1 cellular context compared by ENCODE assay signal in the genomic region with DNA sequence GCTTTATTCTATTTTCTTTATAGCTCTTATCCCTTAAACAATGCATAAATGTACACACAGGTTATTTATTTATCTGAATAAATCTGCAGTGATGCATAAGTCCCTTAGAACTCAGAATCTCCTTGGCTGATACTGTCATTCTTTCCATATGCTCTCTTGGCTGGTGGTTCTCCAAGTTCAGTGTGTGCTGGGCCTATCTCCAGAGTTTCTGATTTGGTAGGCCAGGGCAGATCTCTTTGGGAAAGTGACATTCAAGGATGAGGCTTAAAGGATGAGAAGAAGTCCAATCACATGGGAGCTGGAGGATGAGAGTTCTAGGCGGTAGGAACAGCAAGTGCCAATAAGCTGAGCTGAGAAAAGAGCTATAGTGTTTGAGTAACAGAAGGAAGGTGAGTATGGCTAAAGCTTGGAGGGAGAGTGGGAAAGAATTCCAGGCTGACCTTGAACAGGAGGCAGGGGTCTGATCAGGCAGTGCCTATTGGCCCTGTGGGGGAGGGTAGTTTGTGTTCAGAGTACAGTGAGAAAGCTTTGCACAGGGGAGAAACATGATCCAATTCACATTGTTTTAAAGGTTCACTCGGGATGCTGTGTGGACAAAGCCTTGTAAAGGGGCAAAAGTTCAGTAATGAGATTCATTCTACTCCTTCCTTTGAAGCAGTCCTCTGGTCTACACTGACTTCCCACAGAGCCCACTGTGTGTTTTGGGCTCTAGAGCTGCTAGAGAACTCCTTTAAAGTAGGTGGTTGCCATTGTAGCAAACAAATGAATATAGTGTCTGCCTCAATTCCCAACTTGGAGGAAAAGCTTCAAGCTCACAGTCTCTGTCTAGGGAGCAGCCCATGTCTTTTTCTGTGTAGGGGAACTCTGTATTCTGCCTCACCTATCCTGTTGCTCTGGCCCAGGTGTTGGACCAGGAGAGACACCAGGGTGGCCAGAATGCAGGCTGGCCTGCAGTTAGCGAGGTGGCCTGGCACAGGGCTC.
TF ChIP-seq lines count a peak whose summit lies in the region.

No MANE protein-coding gene starts in this region.

TF ChIP-seq in HepG2, 621 proteins besides CTCF, POLR2A, EP300 and RAD21 (continued from another document and continues in another):
- TF ChIP-seq ZNF234 (CRISPR knock-in tag; conservative IDR thresholded peaks at IDR 0.05): no peak
- TF ChIP-seq MEF2D (CRISPR knock-in tag; IDR thresholded peaks at IDR 0.05): peak; percentile 88
- TF ChIP-seq, protein P1, sequence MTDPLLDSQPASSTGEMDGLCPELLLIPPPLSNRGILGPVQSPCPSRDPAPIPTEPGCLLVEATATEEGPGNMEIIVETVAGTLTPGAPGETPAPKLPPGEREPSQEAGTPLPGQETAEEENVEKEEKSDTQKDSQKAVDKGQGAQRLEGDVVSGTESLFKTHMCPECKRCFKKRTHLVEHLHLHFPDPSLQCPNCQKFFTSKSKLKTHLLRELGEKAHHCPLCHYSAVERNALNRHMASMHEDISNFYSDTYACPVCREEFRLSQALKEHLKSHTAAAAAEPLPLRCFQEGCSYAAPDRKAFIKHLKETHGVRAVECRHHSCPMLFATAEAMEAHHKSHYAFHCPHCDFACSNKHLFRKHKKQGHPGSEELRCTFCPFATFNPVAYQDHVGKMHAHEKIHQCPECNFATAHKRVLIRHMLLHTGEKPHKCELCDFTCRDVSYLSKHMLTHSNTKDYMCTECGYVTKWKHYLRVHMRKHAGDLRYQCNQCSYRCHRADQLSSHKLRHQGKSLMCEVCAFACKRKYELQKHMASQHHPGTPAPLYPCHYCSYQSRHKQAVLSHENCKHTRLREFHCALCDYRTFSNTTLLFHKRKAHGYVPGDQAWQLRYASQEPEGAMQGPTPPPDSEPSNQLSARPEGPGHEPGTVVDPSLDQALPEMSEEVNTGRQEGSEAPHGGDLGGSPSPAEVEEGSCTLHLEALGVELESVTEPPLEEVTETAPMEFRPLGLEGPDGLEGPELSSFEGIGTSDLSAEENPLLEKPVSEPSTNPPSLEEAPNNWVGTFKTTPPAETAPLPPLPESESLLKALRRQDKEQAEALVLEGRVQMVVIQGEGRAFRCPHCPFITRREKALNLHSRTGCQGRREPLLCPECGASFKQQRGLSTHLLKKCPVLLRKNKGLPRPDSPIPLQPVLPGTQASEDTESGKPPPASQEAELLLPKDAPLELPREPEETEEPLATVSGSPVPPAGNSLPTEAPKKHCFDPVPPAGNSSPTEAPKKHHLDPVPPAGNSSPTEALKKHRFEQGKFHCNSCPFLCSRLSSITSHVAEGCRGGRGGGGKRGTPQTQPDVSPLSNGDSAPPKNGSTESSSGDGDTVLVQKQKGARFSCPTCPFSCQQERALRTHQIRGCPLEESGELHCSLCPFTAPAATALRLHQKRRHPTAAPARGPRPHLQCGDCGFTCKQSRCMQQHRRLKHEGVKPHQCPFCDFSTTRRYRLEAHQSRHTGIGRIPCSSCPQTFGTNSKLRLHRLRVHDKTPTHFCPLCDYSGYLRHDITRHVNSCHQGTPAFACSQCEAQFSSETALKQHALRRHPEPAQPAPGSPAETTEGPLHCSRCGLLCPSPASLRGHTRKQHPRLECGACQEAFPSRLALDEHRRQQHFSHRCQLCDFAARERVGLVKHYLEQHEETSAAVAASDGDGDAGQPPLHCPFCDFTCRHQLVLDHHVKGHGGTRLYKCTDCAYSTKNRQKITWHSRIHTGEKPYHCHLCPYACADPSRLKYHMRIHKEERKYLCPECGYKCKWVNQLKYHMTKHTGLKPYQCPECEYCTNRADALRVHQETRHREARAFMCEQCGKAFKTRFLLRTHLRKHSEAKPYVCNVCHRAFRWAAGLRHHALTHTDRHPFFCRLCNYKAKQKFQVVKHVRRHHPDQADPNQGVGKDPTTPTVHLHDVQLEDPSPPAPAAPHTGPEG (CRISPR knock-in tag; IDR thresholded peaks at IDR 0.05): no peak
- no peak for TF ChIP-seq RARG (CRISPR knock-in tag; IDR thresholded peaks at IDR 0.05; ENCODE audit: low read depth)
- TF ChIP-seq FIP1L1 (IDR thresholded peaks at IDR 0.05; ENCODE audit: borderline replicate concordance, insufficient read depth, low read depth, low read length): no peak
- no peak for TF ChIP-seq ZNF550 (CRISPR knock-in tag; IDR thresholded peaks at IDR 0.05; ENCODE audit: borderline replicate concordance)
- no peak for TF ChIP-seq HNRNPK (IDR thresholded peaks at IDR 0.05; ENCODE audit: low read depth, low read length, poor library complexity, severe bottlenecking)
- no peak for TF ChIP-seq FLYWCH1 (CRISPR knock-in tag; IDR thresholded peaks at IDR 0.05)
- peak; percentile 62; the same call in 1 of the 2 replicates for TF ChIP-seq ZFP37 (CRISPR knock-in tag; IDR thresholded peaks at IDR 0.05; ENCODE audit: borderline replicate concordance)
- TF ChIP-seq, protein P2, sequence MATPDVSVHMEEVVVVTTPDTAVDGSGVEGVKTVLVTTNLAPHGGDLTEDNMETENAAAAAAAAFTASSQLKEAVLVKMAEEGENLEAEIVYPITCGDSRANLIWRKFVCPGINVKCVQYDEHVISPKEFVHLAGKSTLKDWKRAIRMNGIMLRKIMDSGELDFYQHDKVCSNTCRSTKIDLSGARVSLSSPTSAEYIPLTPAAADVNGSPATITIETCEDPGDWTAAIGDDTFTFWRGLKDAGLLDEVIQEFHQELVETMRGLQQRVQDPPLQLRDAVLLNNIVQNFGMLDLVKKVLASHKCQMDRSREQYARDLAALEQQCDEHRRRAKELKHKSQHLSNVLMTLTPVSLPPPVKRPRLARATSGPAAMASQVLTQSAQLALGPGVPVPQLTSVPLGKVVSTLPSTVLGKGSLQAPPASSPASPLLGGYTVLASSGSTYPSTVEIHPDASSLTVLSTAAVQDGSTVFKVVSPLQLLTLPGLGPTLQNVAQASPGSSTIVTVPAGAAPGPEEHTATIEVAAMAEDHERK (CRISPR knock-in tag; IDR thresholded peaks at IDR 0.05; ENCODE audit: low read depth): no peak
- TF ChIP-seq, protein P3, sequence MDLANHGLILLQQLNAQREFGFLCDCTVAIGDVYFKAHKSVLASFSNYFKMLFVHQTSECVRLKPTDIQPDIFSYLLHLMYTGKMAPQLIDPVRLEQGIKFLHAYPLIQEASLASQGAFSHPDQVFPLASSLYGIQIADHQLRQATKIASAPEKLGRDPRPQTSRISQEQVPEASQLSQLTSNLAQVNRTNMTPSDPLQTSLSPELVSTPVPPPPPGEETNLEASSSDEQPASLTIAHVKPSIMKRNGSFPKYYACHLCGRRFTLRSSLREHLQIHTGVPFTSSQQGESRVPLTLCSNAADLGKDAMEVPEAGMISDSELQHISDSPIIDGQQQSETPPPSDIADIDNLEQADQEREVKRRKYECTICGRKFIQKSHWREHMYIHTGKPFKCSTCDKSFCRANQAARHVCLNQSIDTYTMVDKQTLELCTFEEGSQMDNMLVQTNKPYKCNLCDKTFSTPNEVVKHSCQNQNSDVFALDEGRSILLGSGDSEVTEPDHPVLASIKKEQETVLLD (CRISPR knock-in tag; IDR thresholded peaks at IDR 0.05; ENCODE audit: low read depth): no peak
- no peak for TF ChIP-seq POLR2G (IDR thresholded peaks at IDR 0.05; ENCODE audit: low read depth, low read length)
- no peak; the same call in 1 of the 2 replicates for TF ChIP-seq ZNF232 (CRISPR knock-in tag; IDR thresholded peaks at IDR 0.05; ENCODE audit: borderline replicate concordance)
- TF ChIP-seq ZNF235 (CRISPR knock-in tag; IDR thresholded peaks at IDR 0.05; ENCODE audit: borderline replicate concordance): no peak
- TF ChIP-seq GFI1 (CRISPR knock-in tag; IDR thresholded peaks at IDR 0.05; ENCODE audit: borderline replicate concordance): peak; percentile 55
- TF ChIP-seq ZNF782 (CRISPR knock-in tag; IDR thresholded peaks at IDR 0.05; ENCODE audit: borderline replicate concordance): no peak
- TF ChIP-seq, protein P4, sequence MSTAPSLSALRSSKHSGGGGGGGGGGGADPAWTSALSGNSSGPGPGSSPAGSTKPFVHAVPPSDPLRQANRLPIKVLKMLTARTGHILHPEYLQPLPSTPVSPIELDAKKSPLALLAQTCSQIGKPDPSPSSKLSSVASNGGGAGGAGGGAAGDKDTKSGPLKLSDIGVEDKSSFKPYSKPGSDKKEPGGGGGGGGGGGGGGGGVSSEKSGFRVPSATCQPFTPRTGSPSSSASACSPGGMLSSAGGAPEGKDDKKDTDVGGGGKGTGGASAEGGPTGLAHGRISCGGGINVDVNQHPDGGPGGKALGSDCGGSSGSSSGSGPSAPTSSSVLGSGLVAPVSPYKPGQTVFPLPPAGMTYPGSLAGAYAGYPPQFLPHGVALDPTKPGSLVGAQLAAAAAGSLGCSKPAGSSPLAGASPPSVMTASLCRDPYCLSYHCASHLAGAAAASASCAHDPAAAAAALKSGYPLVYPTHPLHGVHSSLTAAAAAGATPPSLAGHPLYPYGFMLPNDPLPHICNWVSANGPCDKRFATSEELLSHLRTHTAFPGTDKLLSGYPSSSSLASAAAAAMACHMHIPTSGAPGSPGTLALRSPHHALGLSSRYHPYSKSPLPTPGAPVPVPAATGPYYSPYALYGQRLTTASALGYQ (CRISPR knock-in tag; IDR thresholded peaks at IDR 0.05): peak; percentile 51; the same call in 1 of the 2 replicates
- TF ChIP-seq SNAI1 (CRISPR knock-in tag; IDR thresholded peaks at IDR 0.05; ENCODE audit: borderline replicate concordance): no peak
- TF ChIP-seq ZSCAN9 (CRISPR knock-in tag; IDR thresholded peaks at IDR 0.05; ENCODE audit: borderline replicate concordance): no peak
- no peak for TF ChIP-seq THYN1 (CRISPR knock-in tag; IDR thresholded peaks at IDR 0.05; ENCODE audit: borderline replicate concordance, low read depth)
- TF ChIP-seq, protein P5, sequence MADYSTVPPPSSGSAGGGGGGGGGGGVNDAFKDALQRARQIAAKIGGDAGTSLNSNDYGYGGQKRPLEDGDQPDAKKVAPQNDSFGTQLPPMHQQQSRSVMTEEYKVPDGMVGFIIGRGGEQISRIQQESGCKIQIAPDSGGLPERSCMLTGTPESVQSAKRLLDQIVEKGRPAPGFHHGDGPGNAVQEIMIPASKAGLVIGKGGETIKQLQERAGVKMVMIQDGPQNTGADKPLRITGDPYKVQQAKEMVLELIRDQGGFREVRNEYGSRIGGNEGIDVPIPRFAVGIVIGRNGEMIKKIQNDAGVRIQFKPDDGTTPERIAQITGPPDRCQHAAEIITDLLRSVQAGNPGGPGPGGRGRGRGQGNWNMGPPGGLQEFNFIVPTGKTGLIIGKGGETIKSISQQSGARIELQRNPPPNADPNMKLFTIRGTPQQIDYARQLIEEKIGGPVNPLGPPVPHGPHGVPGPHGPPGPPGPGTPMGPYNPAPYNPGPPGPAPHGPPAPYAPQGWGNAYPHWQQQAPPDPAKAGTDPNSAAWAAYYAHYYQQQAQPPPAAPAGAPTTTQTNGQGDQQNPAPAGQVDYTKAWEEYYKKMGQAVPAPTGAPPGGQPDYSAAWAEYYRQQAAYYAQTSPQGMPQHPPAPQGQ (CRISPR knock-in tag; IDR thresholded peaks at IDR 0.05; ENCODE audit: borderline replicate concordance): no peak
- TF ChIP-seq ZNF121 (CRISPR knock-in tag; IDR thresholded peaks at IDR 0.05): no peak
- TF ChIP-seq TCF12 (IDR thresholded peaks at IDR 0.05): no peak
- TF ChIP-seq TCF12 (CRISPR knock-in tag; IDR thresholded peaks at IDR 0.05): no peak
- no peak for TF ChIP-seq ZNF660 (CRISPR knock-in tag; IDR thresholded peaks at IDR 0.05; ENCODE audit: borderline replicate concordance, low read depth)
- no peak for TF ChIP-seq ZNF737 (CRISPR knock-in tag; IDR thresholded peaks at IDR 0.05; ENCODE audit: borderline replicate concordance)
- no peak for TF ChIP-seq ZNF124 (CRISPR knock-in tag; IDR thresholded peaks at IDR 0.05)
- no peak for TF ChIP-seq CHD2 (IDR thresholded peaks at IDR 0.05; ENCODE audit: low read depth, low read length)
- TF ChIP-seq POLR2AphosphoS5 (IDR thresholded peaks at IDR 0.05; ENCODE audit: low read depth, low read length): no peak
- TF ChIP-seq, protein P6, sequence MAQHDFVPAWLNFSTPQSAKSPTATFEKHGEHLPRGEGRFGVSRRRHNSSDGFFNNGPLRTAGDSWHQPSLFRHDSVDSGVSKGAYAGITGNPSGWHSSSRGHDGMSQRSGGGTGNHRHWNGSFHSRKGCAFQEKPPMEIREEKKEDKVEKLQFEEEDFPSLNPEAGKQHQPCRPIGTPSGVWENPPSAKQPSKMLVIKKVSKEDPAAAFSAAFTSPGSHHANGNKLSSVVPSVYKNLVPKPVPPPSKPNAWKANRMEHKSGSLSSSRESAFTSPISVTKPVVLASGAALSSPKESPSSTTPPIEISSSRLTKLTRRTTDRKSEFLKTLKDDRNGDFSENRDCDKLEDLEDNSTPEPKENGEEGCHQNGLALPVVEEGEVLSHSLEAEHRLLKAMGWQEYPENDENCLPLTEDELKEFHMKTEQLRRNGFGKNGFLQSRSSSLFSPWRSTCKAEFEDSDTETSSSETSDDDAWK (CRISPR knock-in tag; IDR thresholded peaks at IDR 0.05): no peak
- no peak for TF ChIP-seq GTF3A (CRISPR knock-in tag; conservative IDR thresholded peaks at IDR 0.05)
- peak; percentile 86 for TF ChIP-seq ZBTB7B (CRISPR knock-in tag; IDR thresholded peaks at IDR 0.05)
- TF ChIP-seq ZNF274 (CRISPR knock-in tag; IDR thresholded peaks at IDR 0.05): no peak
- no peak for TF ChIP-seq SNAPC2 (CRISPR knock-in tag; IDR thresholded peaks at IDR 0.05)
- no peak for TF ChIP-seq HCFC1 (IDR thresholded peaks at IDR 0.05; ENCODE audit: low read depth, low read length)
- TF ChIP-seq KDM4B (CRISPR knock-in tag; IDR thresholded peaks at IDR 0.05): peak; percentile 35; the same call in 1 of the 2 replicates
- peak; percentile 84 for TF ChIP-seq RXRB (CRISPR knock-in tag; IDR thresholded peaks at IDR 0.05; ENCODE audit: borderline replicate concordance)
- TF ChIP-seq ZNF766 (CRISPR knock-in tag; IDR thresholded peaks at IDR 0.05; ENCODE audit: borderline replicate concordance): no peak
- TF ChIP-seq HNF4G (IDR thresholded peaks at IDR 0.05; ENCODE audit: borderline replicate concordance, low read depth, low read length): peak; percentile 93
- TF ChIP-seq HNF4G (CRISPR knock-in tag; IDR thresholded peaks at IDR 0.05; ENCODE audit: borderline replicate concordance, low read depth): peak; percentile 81; the same call in 1 of the 2 replicates
- no peak for TF ChIP-seq KLF12 (CRISPR knock-in tag; IDR thresholded peaks at IDR 0.05; ENCODE audit: borderline replicate concordance)
- TF ChIP-seq IRF2 (CRISPR knock-in tag; IDR thresholded peaks at IDR 0.05): peak; percentile 69; the same call in 1 of the 2 replicates
- TF ChIP-seq ZNF468 (CRISPR knock-in tag; IDR thresholded peaks at IDR 0.05): no peak
- no peak for TF ChIP-seq SMARCE1 (IDR thresholded peaks at IDR 0.05; ENCODE audit: borderline replicate concordance)
- TF ChIP-seq ZNF564 (CRISPR knock-in tag; IDR thresholded peaks at IDR 0.05): no peak
- no peak; the same call in 1 of the 2 replicates for TF ChIP-seq DR1 (CRISPR knock-in tag; IDR thresholded peaks at IDR 0.05)
- no peak for TF ChIP-seq ONECUT2 (CRISPR knock-in tag; IDR thresholded peaks at IDR 0.05)
- no peak for TF ChIP-seq U2AF2 (IDR thresholded peaks at IDR 0.05; ENCODE audit: low read depth, low read length)
- TF ChIP-seq ZNF510 (CRISPR knock-in tag; IDR thresholded peaks at IDR 0.05; ENCODE audit: low read depth): no peak
- TF ChIP-seq ZNF772 (CRISPR knock-in tag; IDR thresholded peaks at IDR 0.05): no peak; the same call in 1 of the 2 replicates
- TF ChIP-seq JUND (CRISPR knock-in tag; IDR thresholded peaks at IDR 0.05): no peak
- no peak; the same call in 1 of the 2 replicates for TF ChIP-seq MEIS1 (CRISPR knock-in tag; IDR thresholded peaks at IDR 0.05; ENCODE audit: borderline replicate concordance)
- TF ChIP-seq RFX5 (IDR thresholded peaks at IDR 0.05; ENCODE audit: low read depth, low read length): no peak
